ENCODE assay signal across 25 cellular contexts in genomic region chr9:96029722-96030515, GRCh38.
DNase-seq lines count a peak whose midpoint lies in the region; ATAC-seq and TF ChIP-seq lines count a peak whose summit lies in the region.
"Had no signal": no experiment of that assay in that cellular context is flagged by ENCODE, and none has a peak within 500 bp of the region (broad histone marks: within the 10 kb centered on the region; RNA-seq: fewer than 3 reads in every experiment).

No MANE protein-coding gene starts in this region.

- TF ChIP-seq CTCF in C4-2B (conservative IDR thresholded peaks at IDR 0.05), result no peak
- TF ChIP-seq CTCF in VCaP (conservative IDR thresholded peaks at IDR 0.05), result no peak
- no peak for TF ChIP-seq CTCF in tibial artery (IDR thresholded peaks at IDR 0.05)

- peaks cover 4 to 53% (median 40%) of the 10 kb centered on the region in 4 donors for H3K4me1 ChIP-seq in tibial artery
- H3K4me1 ChIP-seq: HAP-1 had no signal

- H3K9me3 ChIP-seq in tibial artery, result no peaks in the 10 kb centered on the region
- H3K9me3 ChIP-seq: HAP-1, SJSA1 had no signal

- H3K27ac ChIP-seq in C4-2B (peak overlapping the region; percentile 77), VCaP (peak overlapping the region; percentile 93), tibial artery (peak overlapping the region; percentile 66 to 78)
- H3K27ac ChIP-seq: SJSA1 had no signal

- ATAC-seq in HG02678 (IDR thresholded peaks at IDR 0.05; ENCODE audit: unreplicated experiment), result no peak
- ATAC-seq: GM12878 had no signal

- no peaks in the 10 kb centered on the region for H3K27me3 ChIP-seq in tibial artery
- H3K27me3 ChIP-seq: SJSA1 had no signal

- no peak overlapping the region for H3K4me3 ChIP-seq in tibial artery
- H3K4me3 ChIP-seq: GM12878, HAP-1, SJSA1 had no signal

- no peaks in the 10 kb centered on the region for H3K36me3 ChIP-seq in tibial artery
- H3K36me3 ChIP-seq: HAP-1, SJSA1 had no signal

- intact Hi-C loops in posterior vena cava (cut with DNase I) (no loop called here), tibial artery (cut with DNase I; ENCODE audit: low total_unique reads) (loop anchor here (10.0 kb wide), 1 partner anchor 305 kb away; no protein-coding TSS in a partner anchor)

- peak; percentile 67 for DNase-seq in posterior vena cava (ENCODE audit: low spot score)
- no peak for DNase-seq in tibial artery
- no peak for DNase-seq in epidermal melanocyte (ENCODE audit: insufficient read length, low spot score)
- no peak for DNase-seq in NCI-H510A treated with DMSO at 0.1 percent for 48 hours (lab: John Stamatoyannopoulos, UW)
- DNase-seq: CD8-positive, alpha-beta memory T cell; DMS 273 treated with DMSO at 0.1 percent for 48 hours; DMS79; EL; GDM1; GOT3; HFFc6; Karpas-422; NCI-H1105 treated with DMSO at 0.1 percent for 48 hours; NCI-H146; NCI-H1930; NCI-H2107; NCI-H526; Right ventricle myocardium superior; RPMI8226 had no signal
